ENCODE assay signal across 1 cellular context in the genomic region with DNA sequence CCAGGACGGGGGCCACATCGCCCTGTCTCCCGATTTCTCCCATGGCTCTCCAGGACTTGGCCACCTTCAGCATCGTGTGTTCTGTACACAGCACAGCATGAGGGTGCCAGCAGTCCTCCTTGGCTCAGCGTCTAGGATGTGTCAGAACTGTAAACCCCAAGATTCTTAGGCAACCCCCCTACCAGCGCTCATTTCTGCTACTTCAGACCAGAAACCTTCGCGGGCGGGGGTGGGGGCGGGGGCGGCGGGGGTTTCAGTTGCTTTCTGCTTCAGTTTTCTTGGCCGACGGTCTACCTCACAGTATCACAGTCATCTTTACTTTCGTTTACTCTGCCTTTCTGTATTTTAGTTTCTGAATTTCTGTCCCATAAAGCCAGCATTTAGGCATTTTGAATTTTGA.
TF ChIP-seq lines count a peak whose summit lies in the region.

No MANE protein-coding gene starts in this region.

TF ChIP-seq in GM23338, 12 proteins besides CTCF, POLR2A, EP300 and RAD21 (continued from another document):
- TF ChIP-seq, protein P1, sequence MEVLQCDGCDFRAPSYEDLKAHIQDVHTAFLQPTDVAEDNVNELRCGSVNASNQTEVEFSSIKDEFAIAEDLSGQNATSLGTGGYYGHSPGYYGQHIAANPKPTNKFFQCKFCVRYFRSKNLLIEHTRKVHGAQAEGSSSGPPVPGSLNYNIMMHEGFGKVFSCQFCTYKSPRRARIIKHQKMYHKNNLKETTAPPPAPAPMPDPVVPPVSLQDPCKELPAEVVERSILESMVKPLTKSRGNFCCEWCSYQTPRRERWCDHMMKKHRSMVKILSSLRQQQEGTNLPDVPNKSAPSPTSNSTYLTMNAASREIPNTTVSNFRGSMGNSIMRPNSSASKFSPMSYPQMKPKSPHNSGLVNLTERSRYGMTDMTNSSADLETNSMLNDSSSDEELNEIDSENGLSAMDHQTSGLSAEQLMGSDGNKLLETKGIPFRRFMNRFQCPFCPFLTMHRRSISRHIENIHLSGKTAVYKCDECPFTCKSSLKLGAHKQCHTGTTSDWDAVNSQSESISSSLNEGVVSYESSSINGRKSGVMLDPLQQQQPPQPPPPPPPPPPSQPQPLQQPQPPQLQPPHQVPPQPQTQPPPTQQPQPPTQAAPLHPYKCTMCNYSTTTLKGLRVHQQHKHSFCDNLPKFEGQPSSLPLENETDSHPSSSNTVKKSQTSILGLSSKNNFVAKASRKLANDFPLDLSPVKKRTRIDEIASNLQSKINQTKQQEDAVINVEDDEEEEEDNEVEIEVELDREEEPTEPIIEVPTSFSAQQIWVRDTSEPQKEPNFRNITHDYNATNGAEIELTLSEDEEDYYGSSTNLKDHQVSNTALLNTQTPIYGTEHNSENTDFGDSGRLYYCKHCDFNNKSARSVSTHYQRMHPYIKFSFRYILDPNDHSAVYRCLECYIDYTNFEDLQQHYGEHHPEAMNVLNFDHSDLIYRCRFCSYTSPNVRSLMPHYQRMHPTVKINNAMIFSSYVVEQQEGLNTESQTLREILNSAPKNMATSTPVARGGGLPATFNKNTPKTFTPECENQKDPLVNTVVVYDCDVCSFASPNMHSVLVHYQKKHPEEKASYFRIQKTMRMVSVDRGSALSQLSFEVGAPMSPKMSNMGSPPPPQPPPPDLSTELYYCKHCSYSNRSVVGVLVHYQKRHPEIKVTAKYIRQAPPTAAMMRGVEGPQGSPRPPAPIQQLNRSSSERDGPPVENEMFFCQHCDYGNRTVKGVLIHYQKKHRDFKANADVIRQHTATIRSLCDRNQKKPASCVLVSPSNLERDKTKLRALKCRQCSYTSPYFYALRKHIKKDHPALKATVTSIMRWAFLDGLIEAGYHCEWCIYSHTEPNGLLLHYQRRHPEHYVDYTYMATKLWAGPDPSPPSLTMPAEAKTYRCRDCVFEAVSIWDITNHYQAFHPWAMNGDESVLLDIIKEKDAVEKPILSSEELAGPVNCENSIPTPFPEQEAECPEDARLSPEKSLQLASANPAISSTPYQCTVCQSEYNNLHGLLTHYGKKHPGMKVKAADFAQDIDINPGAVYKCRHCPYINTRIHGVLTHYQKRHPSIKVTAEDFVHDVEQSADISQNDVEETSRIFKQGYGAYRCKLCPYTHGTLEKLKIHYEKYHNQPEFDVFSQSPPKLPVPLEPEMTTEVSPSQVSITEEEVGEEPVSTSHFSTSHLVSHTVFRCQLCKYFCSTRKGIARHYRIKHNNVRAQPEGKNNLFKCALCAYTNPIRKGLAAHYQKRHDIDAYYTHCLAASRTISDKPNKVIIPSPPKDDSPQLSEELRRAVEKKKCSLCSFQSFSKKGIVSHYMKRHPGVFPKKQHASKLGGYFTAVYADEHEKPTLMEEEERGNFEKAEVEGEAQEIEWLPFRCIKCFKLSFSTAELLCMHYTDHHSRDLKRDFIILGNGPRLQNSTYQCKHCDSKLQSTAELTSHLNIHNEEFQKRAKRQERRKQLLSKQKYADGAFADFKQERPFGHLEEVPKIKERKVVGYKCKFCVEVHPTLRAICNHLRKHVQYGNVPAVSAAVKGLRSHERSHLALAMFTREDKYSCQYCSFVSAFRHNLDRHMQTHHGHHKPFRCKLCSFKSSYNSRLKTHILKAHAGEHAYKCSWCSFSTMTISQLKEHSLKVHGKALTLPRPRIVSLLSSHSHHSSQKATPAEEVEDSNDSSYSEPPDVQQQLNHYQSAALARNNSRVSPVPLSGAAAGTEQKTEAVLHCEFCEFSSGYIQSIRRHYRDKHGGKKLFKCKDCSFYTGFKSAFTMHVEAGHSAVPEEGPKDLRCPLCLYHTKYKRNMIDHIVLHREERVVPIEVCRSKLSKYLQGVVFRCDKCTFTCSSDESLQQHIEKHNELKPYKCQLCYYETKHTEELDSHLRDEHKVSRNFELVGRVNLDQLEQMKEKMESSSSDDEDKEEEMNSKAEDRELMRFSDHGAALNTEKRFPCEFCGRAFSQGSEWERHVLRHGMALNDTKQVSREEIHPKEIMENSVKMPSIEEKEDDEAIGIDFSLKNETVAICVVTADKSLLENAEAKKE (CRISPR knock-in tag; IDR thresholded peaks at IDR 0.05): no peak
- TF ChIP-seq ZNF114 (CRISPR knock-in tag; IDR thresholded peaks at IDR 0.05): no peak
- no peak for TF ChIP-seq ZNF331 (CRISPR knock-in tag; IDR thresholded peaks at IDR 0.05; ENCODE audit: low read depth)
- TF ChIP-seq, protein P2, sequence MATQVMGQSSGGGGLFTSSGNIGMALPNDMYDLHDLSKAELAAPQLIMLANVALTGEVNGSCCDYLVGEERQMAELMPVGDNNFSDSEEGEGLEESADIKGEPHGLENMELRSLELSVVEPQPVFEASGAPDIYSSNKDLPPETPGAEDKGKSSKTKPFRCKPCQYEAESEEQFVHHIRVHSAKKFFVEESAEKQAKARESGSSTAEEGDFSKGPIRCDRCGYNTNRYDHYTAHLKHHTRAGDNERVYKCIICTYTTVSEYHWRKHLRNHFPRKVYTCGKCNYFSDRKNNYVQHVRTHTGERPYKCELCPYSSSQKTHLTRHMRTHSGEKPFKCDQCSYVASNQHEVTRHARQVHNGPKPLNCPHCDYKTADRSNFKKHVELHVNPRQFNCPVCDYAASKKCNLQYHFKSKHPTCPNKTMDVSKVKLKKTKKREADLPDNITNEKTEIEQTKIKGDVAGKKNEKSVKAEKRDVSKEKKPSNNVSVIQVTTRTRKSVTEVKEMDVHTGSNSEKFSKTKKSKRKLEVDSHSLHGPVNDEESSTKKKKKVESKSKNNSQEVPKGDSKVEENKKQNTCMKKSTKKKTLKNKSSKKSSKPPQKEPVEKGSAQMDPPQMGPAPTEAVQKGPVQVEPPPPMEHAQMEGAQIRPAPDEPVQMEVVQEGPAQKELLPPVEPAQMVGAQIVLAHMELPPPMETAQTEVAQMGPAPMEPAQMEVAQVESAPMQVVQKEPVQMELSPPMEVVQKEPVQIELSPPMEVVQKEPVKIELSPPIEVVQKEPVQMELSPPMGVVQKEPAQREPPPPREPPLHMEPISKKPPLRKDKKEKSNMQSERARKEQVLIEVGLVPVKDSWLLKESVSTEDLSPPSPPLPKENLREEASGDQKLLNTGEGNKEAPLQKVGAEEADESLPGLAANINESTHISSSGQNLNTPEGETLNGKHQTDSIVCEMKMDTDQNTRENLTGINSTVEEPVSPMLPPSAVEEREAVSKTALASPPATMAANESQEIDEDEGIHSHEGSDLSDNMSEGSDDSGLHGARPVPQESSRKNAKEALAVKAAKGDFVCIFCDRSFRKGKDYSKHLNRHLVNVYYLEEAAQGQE (IDR thresholded peaks at IDR 0.05; ENCODE audit: unreplicated experiment): no peak
- no peak for TF ChIP-seq STAT1 (IDR thresholded peaks at IDR 0.05; ENCODE audit: unreplicated experiment)
- TF ChIP-seq POLR2AphosphoS5 (IDR thresholded peaks at IDR 0.05; ENCODE audit: low read depth): no peak
- no peak for TF ChIP-seq EZH2phosphoT487 (IDR thresholded peaks at IDR 0.05; ENCODE audit: unreplicated experiment)
- no peak for TF ChIP-seq JUNB (IDR thresholded peaks at IDR 0.05; ENCODE audit: unreplicated experiment)
- TF ChIP-seq EZH2 (IDR thresholded peaks at IDR 0.05; ENCODE audit: low read depth, unreplicated experiment): no peak
- TF ChIP-seq CREB1 (CRISPR knock-in tag; IDR thresholded peaks at IDR 0.05; ENCODE audit: low read depth): no peak
- TF ChIP-seq NANOG (IDR thresholded peaks at IDR 0.05; ENCODE audit: borderline replicate concordance): no peak
